16 cellular contexts compared by ENCODE assay signal in genomic region chr1:30572192-30572591, GRCh38.
A peak's percentile ranks its signal among the peaks of the same experiment; 100 is the strongest.
DNase-seq lines count a peak whose midpoint lies in the region; ATAC-seq lines count a peak whose summit lies in the region.
"Had no signal": no experiment of that assay in that cellular context is flagged by ENCODE, and none has a peak within 500 bp of the region (broad histone marks: within the 10 kb centered on the region; RNA-seq: fewer than 3 reads in every experiment).

No MANE protein-coding gene starts in this region.

- DNase-seq in AG08395 (ENCODE audit: low spot score) (peak; percentile 70), GM04503 (ENCODE audit: low read depth) (peak; percentile 13), SW 1271 (lab: John Stamatoyannopoulos, UW) (peak; percentile 1 to 2), kidney tubule cell (ENCODE audit: low spot score) (peak; percentile 85), C1 segment of cervical spinal cord (lab: John Stamatoyannopoulos, UW) (no peak)
- DNase-seq in stimulated activated CD4-positive, alpha-beta T cell treated with anti-CD3 and anti-CD28 coated beads, Interleukin-1b, Interleukin-23, amount 100 ng/mL, for 48 hours: no peak
- DNase-seq: activated CD4-positive, CD25-positive, alpha-beta regulatory T cell; activated CD8-positive, alpha-beta memory T cell treated with anti-CD3 and anti-CD28 coated beads for 24 hours; activated naive CD8-positive, alpha-beta T cell treated with anti-CD3 and anti-CD28 coated beads for 36 hours; naive B cell; NCI-H1930; NCI-H510A treated with DMSO at 0.1 percent for 48 hours; SJCRH30; stimulated activated CD4-positive, alpha-beta T cell treated with anti-CD3 and anti-CD28 coated beads, Interleukin-4, amount 100 ng/mL, for 1 hour had no signal

- ATAC-seq in GM18861 (IDR thresholded peaks at IDR 0.05; ENCODE audit: unreplicated experiment): no peak
- no peak for ATAC-seq in HG03045 (IDR thresholded peaks at IDR 0.05; ENCODE audit: unreplicated experiment)

Comparison
In these comparisons a context has a peak if more than half of its experiments do, and no peak if none do; other contexts are left out.
1. DNase-seq: peak in AG08395 (single experiment), GM04503 (single experiment), SW 1271 (2 of 2) and kidney tubule cell (single experiment); none in stimulated activated CD4-positive, alpha-beta T cell treated with anti-CD3 and anti-CD28 coated beads, Interleukin-1b, Interleukin-23, amount 100 ng/mL, for 48 hours (single experiment) and C1 segment of cervical spinal cord (0 of 14).